In genomic region chr17:57537524-57538410, GRCh38 we compare ENCODE assay signal across 10 cellular contexts.
DNase-seq lines count a peak whose midpoint lies in the region; ATAC-seq lines count a peak whose summit lies in the region.
"Had no signal": no experiment of that assay in that cellular context is flagged by ENCODE, and none has a peak within 500 bp of the region (broad histone marks: within the 10 kb centered on the region; RNA-seq: fewer than 3 reads in every experiment).

No MANE protein-coding gene starts in this region.

- H3K36me3 Mint-ChIP-seq in effector memory CD8-positive, alpha-beta T cell (ENCODE audit: insufficient read depth) = no peaks in the 10 kb centered on the region

- H3K4me1 Mint-ChIP-seq in effector memory CD8-positive, alpha-beta T cell (ENCODE audit: low read depth in 2 of 2) = peaks cover 5 to 17% of the 10 kb centered on the region in 2 donors

- ATAC-seq in effector memory CD8-positive, alpha-beta T cell (replicated peaks) = no peak

- no peaks in the 10 kb centered on the region for H3K9me3 Mint-ChIP-seq in effector memory CD8-positive, alpha-beta T cell
- H3K9me3 Mint-ChIP-seq: IgD-negative memory B cell had no signal

- peak overlapping the region in 1 of 2 donors; percentile 34 for H3K4me3 Mint-ChIP-seq in effector memory CD8-positive, alpha-beta T cell

- H3K27me3 Mint-ChIP-seq in effector memory CD8-positive, alpha-beta T cell = no peaks in the 10 kb centered on the region
- H3K27me3 Mint-ChIP-seq: IgD-negative memory B cell had no signal

- DNase-seq in SHP77 (lab: John Stamatoyannopoulos, UW) (peak; percentile 40 to 42), SHP77 treated with DMSO at 0.1 percent for 48 hours (lab: John Stamatoyannopoulos, UW) (no peak), RPMI7951 (ENCODE audit: low read depth) (peak; percentile 25), pons (ENCODE audit: low spot score) (peak; percentile 33), NAMALWA (ENCODE audit: low spot score) (no peak), HT-29 (ENCODE audit: low spot score) (no peak)
- DNase-seq in effector memory CD8-positive, alpha-beta T cell = no peak
- no peak for DNase-seq in activated CD4-positive, CD25-positive, alpha-beta regulatory T cell (lab: John Stamatoyannopoulos, UW)
- DNase-seq: activated CD4-positive, alpha-beta T cell treated with anti-CD3 and anti-CD28 coated beads, Interleukin-2, amount 50 U/mL, for 4 hours had no signal

- peak overlapping the region; percentile 17 to 31 for H3K27ac Mint-ChIP-seq in effector memory CD8-positive, alpha-beta T cell

Comparison
In these comparisons a context has a peak if more than half of its experiments do, and no peak if none do; other contexts are left out.
1. DNase-seq: peak in SHP77 (2 of 2), RPMI7951 (single experiment) and pons (single experiment); none in SHP77 treated with DMSO at 0.1 percent for 48 hours (single experiment), effector memory CD8-positive, alpha-beta T cell (0 of 3), NAMALWA (single experiment), activated CD4-positive, CD25-positive, alpha-beta regulatory T cell (0 of 4) and HT-29 (single experiment).